Comparison of ENCODE assay signal across 8 cellular contexts in genomic region chr1:27366411-27367159, GRCh38. TPM values are rescaled to one million over a fixed set of nuclear protein-coding genes. Genes with fewer than 3 reads are reported as not detected.
A peak's percentile ranks its signal among the peaks of the same experiment; 100 is the strongest.
DNase-seq lines count a peak whose midpoint lies in the region; TF ChIP-seq lines count a peak whose summit lies in the region.

Gene MAP3K6, minus strand, starts transcription at chr1:27366961. Its CDS starts 364 bp downstream, at chr1:27366597.

- H2AFZ ChIP-seq in OCI-LY3 (ENCODE audit: low read depth, low read length) (peak within 1 kb of the TSS; percentile 88), neural cell (ENCODE audit: low read depth, low read length) (no peak within 1 kb of the TSS)

- no peaks in the 10 kb centered on the region for H3K27me3 ChIP-seq in OCI-LY3 (ENCODE audit: low read depth, low read length)
- peaks cover 7% of the 10 kb centered on the region for H3K27me3 ChIP-seq in neural cell (ENCODE audit: insufficient read depth, low read depth, low read length)

- peak within 1 kb of the TSS; percentile 73 for H3K9ac ChIP-seq in OCI-LY3 (ENCODE audit: low read length)
- peak within 1 kb of the TSS; percentile 36 for H3K9ac ChIP-seq in neural cell (ENCODE audit: low read length)

- H4K20me1 ChIP-seq in OCI-LY3 (ENCODE audit: insufficient read depth, low read length) (no peaks in the 10 kb centered on the region), neural cell (ENCODE audit: insufficient read depth) (no peaks in the 10 kb centered on the region)

- H3K4me1 ChIP-seq in OCI-LY3 (ENCODE audit: low read length) (peaks cover 24% of the 10 kb centered on the region), urinary bladder (ENCODE audit: insufficient read depth) (no peaks in the 10 kb centered on the region)

- H3K4me1 Mint-ChIP-seq in activated naive CD8-positive, alpha-beta T cell (ENCODE audit: low read depth): peaks cover 28% of the 10 kb centered on the region

- H3K4me3 ChIP-seq in GM12864 (ENCODE audit: low read depth, low read length) (peak within 1 kb of the TSS; percentile 63), OCI-LY3 (ENCODE audit: low read length) (peak within 1 kb of the TSS; percentile 96), neural cell (ENCODE audit: low read length) (peak within 1 kb of the TSS; percentile 64), urinary bladder (ENCODE audit: low read depth, low read length) (peak within 1 kb of the TSS; percentile 78)

- H3K36me3 Mint-ChIP-seq in activated naive CD8-positive, alpha-beta T cell: no peaks in the 10 kb centered on the region

- H3K9me2 ChIP-seq in neural cell (ENCODE audit: insufficient read depth, low read length): no peaks in the 10 kb centered on the region

- no peak for TF ChIP-seq EP300 in neural cell (conservative IDR thresholded peaks at IDR 0.05; ENCODE audit: poor library complexity, severe bottlenecking)

- H3K36me3 ChIP-seq in OCI-LY3 (replicated peaks; ENCODE audit: low read depth, low read length) (no peaks in the 10 kb centered on the region), neural cell (ENCODE audit: insufficient read depth, low read length) (no peaks in the 10 kb centered on the region), urinary bladder (ENCODE audit: insufficient read depth) (no peaks in the 10 kb centered on the region)

- DNase-seq in GM12864 (ENCODE audit: low read depth): no peak
- peak in 71 of 76 experiments; percentile 15 to 85 (median 66) for DNase-seq in HUDEP-2 (lab: John Stamatoyannopoulos, UW; ENCODE audit: unreplicated experiment in 76 of 76)
- DNase-seq in germinal center (ENCODE audit: low spot score): peak; percentile 69

- H3K27ac ChIP-seq in 22Rv1: peak within 1 kb of the TSS; percentile 97
- H3K27ac ChIP-seq in OCI-LY3 (ENCODE audit: low read length): 0 out of 2 replicates have a peak within 1 kb of the TSS, but pooled peaks have one; percentile 12
- no peak within 1 kb of the TSS for H3K27ac ChIP-seq in neural cell (ENCODE audit: low read length)
- H3K27ac ChIP-seq in urinary bladder (ENCODE audit: low read depth): peak within 1 kb of the TSS; percentile 91

- peak within 1 kb of the TSS; percentile 96 for H3K4me2 ChIP-seq in OCI-LY3 (ENCODE audit: low read length)
- peak within 1 kb of the TSS; percentile 55 for H3K4me2 ChIP-seq in neural cell (ENCODE audit: low read length)

- H3K27ac Mint-ChIP-seq in activated naive CD8-positive, alpha-beta T cell: no peak within 1 kb of the TSS

- under 1% methylated on average over 67 of the region's 67 CpGs for WGBS in urinary bladder

- peak; percentile 87 for TF ChIP-seq CTCF in 22Rv1 (IDR thresholded peaks at IDR 0.05)
- TF ChIP-seq CTCF in GM12864 (IDR thresholded peaks at IDR 0.05; ENCODE audit: low read depth, low read length, missing control alignments): peak; percentile 51
- peak; percentile 33 for TF ChIP-seq CTCF in OCI-LY3 (IDR thresholded peaks at IDR 0.05; ENCODE audit: low read depth, low read length)
- peak; percentile 62 for TF ChIP-seq CTCF in neural cell (IDR thresholded peaks at IDR 0.05; ENCODE audit: poor library complexity, severe bottlenecking)

- no peak for TF ChIP-seq RAD21 in neural cell (conservative IDR thresholded peaks at IDR 0.05)

- H3K79me2 ChIP-seq in OCI-LY3 (ENCODE audit: low read length) (no peaks in the 10 kb centered on the region), neural cell (replicated peaks; ENCODE audit: insufficient read depth, low read length) (no peaks in the 10 kb centered on the region)

- no peaks in the 10 kb centered on the region for H3F3A ChIP-seq in neural cell (ENCODE audit: insufficient read depth, low read length, poor library complexity, severe bottlenecking)

- H3K27me3 Mint-ChIP-seq in activated naive CD8-positive, alpha-beta T cell: no peaks in the 10 kb centered on the region

- H3K4me3 Mint-ChIP-seq in activated naive CD8-positive, alpha-beta T cell: peak within 1 kb of the TSS; percentile 87

- H3K9me3 ChIP-seq in OCI-LY3 (ENCODE audit: insufficient read depth, low read length): no peaks in the 10 kb centered on the region
- H3K9me3 ChIP-seq in neural cell (ENCODE audit: low read length): no peaks in the 10 kb centered on the region

- H3K9me3 Mint-ChIP-seq in activated naive CD8-positive, alpha-beta T cell (ENCODE audit: low read depth): no peaks in the 10 kb centered on the region

TF ChIP-seq in neural cell, 6 proteins besides CTCF, POLR2A, EP300 and RAD21:
- TF ChIP-seq POLR2AphosphoS5 (IDR thresholded peaks at IDR 0.05): no peak
- no peak for TF ChIP-seq MXI1 (conservative IDR thresholded peaks at IDR 0.05; ENCODE audit: poor library complexity, severe bottlenecking)
- TF ChIP-seq EZH2 (IDR thresholded peaks at IDR 0.05; ENCODE audit: borderline replicate concordance, insufficient read depth, low read length, poor library complexity, severe bottlenecking): no peak
TF ChIP-seq in neural cell: peak in this region for 0.

RNA-seq across cellular contexts. Expression of gene MAP3K6, which starts in this region (rescaled TPM):
- polyA plus RNA-seq in neural cell: 1.6 and 4.4 TPM in 2 replicates
- polyA minus RNA-seq in neural cell: 1.2 and 1.6 TPM in 2 replicates
- total RNA-seq in urinary bladder: 10.1 TPM
- 83.3 TPM for polyA plus RNA-seq in urinary bladder

Comparison
In these comparisons a context has a peak if more than half of its experiments do, and no peak if none do; other contexts are left out.
1. RNA of gene MAP3K6 (polyA plus RNA-seq): 83.3 TPM in urinary bladder (single experiment); 1.6 to 4.4 TPM in neural cell; every median in the first group is over 10 times any median in the second.
2. CTCF ChIP-seq: peak in every context shown above with its lines; median percentile 87 in 22Rv1; 62 in neural cell; 51 in GM12864; 33 in OCI-LY3.
3. Peak in every context shown above with its lines, with median percentiles within 50 percentile points of each other: H3K4me3 ChIP-seq.